ENCODE assay signal across 8 cellular contexts in the genomic region with DNA sequence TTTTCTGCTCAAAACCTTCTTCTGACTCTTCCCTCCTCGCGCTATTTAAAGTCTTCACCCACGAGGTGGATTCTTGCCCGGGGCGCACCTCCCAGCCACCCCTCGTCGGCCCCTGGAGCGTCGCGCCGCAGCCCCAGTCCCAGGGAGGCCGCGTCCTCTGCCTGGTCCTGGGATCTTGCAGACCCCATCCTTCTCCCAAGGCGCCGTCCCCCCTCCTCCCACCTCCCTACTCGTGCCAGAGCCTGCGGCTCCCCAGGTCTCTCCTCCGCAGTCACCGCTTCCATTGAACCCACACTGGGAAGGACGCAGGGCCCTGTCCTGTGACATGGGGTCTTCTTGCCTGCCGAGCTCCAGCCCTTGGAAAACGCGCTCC. TPM values are rescaled to one million over a fixed set of nuclear protein-coding genes. Genes with fewer than 3 reads are reported as not detected.
DNase-seq lines count a peak whose midpoint lies in the region; ATAC-seq and TF ChIP-seq lines count a peak whose summit lies in the region.

No MANE protein-coding gene starts in this region.

- H3K27ac ChIP-seq in C4-2B (peak overlapping the region; percentile 86), OCI-LY1 (ENCODE audit: low read depth, low read length, poor library complexity, severe bottlenecking) (peak overlapping the region; percentile 40), duodenal mucosa (ENCODE audit: low read depth, low read length) (peak overlapping the region; percentile 89), upper lobe of left lung (peak overlapping the region; percentile 88 to 95 (median 89))

- no peak for TF ChIP-seq EP300 in upper lobe of left lung (IDR thresholded peaks at IDR 0.05)

- no peaks in the 10 kb centered on the region for H4K20me1 ChIP-seq in OCI-LY1 (ENCODE audit: insufficient read depth, low read length)

- 0 out of 2 replicates have a peak, but pooled peaks cover 3% of the 10 kb centered on the region for H3K79me2 ChIP-seq in OCI-LY1 (ENCODE audit: insufficient read depth, low read length)

- TF ChIP-seq POLR2A in upper lobe of left lung (IDR thresholded peaks at IDR 0.05), result no peak

- H3K27me3 ChIP-seq in OCI-LY1 (ENCODE audit: insufficient read depth, low read length) (no peaks in the 10 kb centered on the region), duodenal mucosa (ENCODE audit: control insufficient read depth in 1 of 2, insufficient read depth in 2 of 2, low read length in 2 of 2) (no peaks in the 10 kb centered on the region), upper lobe of left lung (no peaks in the 10 kb centered on the region)

- DNase-seq in memory B cell (ENCODE audit: low spot score in 2 of 2) (no peak), upper lobe of left lung (peak in 1 of 2 donors; percentile 77), NCI-H446 (lab: John Stamatoyannopoulos, UW) (no peak), NCI-H1105 treated with DMSO at 0.1 percent for 48 hours (lab: John Stamatoyannopoulos, UW) (no peak)

- peak overlapping the region; percentile 90 for H3K4me3 ChIP-seq in OCI-LY1 (ENCODE audit: low read depth, low read length, poor library complexity, severe bottlenecking)
- H3K4me3 ChIP-seq in duodenal mucosa (ENCODE audit: low read depth in 1 of 2, low read length in 2 of 2), result peak overlapping the region; percentile 96 to 98
- H3K4me3 ChIP-seq in upper lobe of left lung, result peak overlapping the region; percentile 76 to 81 (median 77)

- H3K9me3 Mint-ChIP-seq in memory B cell, result peaks cover 3% of the 10 kb centered on the region

- H3K4me2 ChIP-seq in OCI-LY1 (ENCODE audit: low read length), result peak overlapping the region; percentile 78

- H3K9ac ChIP-seq in OCI-LY1 (ENCODE audit: low read length) (peak overlapping the region; percentile 80), duodenal mucosa (ENCODE audit: low read depth in 1 of 2, low read length in 2 of 2) (peak overlapping the region; percentile 79 to 94)

- H3K27ac Mint-ChIP-seq in memory B cell, result peak overlapping the region; percentile 97

- peaks cover 14% of the 10 kb centered on the region for H3K36me3 Mint-ChIP-seq in memory B cell

- H3K9me3 ChIP-seq in OCI-LY1 (ENCODE audit: low read length) (peaks cover 4% of the 10 kb centered on the region; the same call in 1 of the 2 replicates), duodenal mucosa (ENCODE audit: control insufficient read depth in 1 of 2, low read length in 2 of 2) (peaks cover 5 to 9% of the 10 kb centered on the region in 2 donors), upper lobe of left lung (peaks cover 0 to 5% (median 2%) of the 10 kb centered on the region in 4 donors)

- TF ChIP-seq CTCF in C4-2B (conservative IDR thresholded peaks at IDR 0.05), result no peak
- TF ChIP-seq CTCF in OCI-LY1 (IDR thresholded peaks at IDR 0.05; ENCODE audit: low read length), result no peak
- TF ChIP-seq CTCF in upper lobe of left lung (IDR thresholded peaks at IDR 0.05), result no peak

- no peaks in the 10 kb centered on the region for H3F3A ChIP-seq in OCI-LY1 (ENCODE audit: insufficient read depth, low read length)

- peak overlapping the region; percentile 99 for H3K4me3 Mint-ChIP-seq in memory B cell

- H3K4me1 Mint-ChIP-seq in memory B cell, result peaks cover 14% of the 10 kb centered on the region

- no peaks in the 10 kb centered on the region for H3K9me2 ChIP-seq in OCI-LY1 (ENCODE audit: low read depth, low read length)

- H2AFZ ChIP-seq in OCI-LY1 (ENCODE audit: low read length), result no peak overlapping the region

- peak; percentile 10 for ATAC-seq in GM21717 (IDR thresholded peaks at IDR 0.05; ENCODE audit: unreplicated experiment)
- no peak for ATAC-seq in memory B cell (ENCODE audit: low read depth)
- ATAC-seq in upper lobe of left lung (ENCODE audit: low FRiP score in 2 of 2), result peak; percentile 21 to 41

- no peaks in the 10 kb centered on the region for H3K27me3 Mint-ChIP-seq in memory B cell

- H3K36me3 ChIP-seq in OCI-LY1 (ENCODE audit: insufficient read depth, low read length) (peaks cover 23% of the 10 kb centered on the region), duodenal mucosa (ENCODE audit: control insufficient read depth in 1 of 2, insufficient read depth in 2 of 2, low read length in 2 of 2) (peaks cover 1 to 3% of the 10 kb centered on the region in 2 donors), upper lobe of left lung (peaks cover 0 to 4% (median under 1%) of the 10 kb centered on the region in 4 donors)

- WGBS in upper lobe of left lung, 2 donors, result 0 to 4% methylated on average over 8 to 21 of the region's 23 CpGs

- H3K4me1 ChIP-seq in OCI-LY1 (ENCODE audit: insufficient read depth, low read length, severe bottlenecking), result peaks cover 14% of the 10 kb centered on the region
- peaks cover 0 to 8% of the 10 kb centered on the region in 2 donors for H3K4me1 ChIP-seq in duodenal mucosa (ENCODE audit: control insufficient read depth in 1 of 2, insufficient read depth in 2 of 2, low read length in 2 of 2)
- H3K4me1 ChIP-seq in upper lobe of left lung, result peaks cover 10 to 18% (median 13%) of the 10 kb centered on the region in 4 donors

RNA-seq across cellular contexts. Expression of gene ZNF808, which starts 0.5 kb away (rescaled TPM):
- 10 to 100 TPM; 12.6 to 63.9 (median 25.3) TPM for total RNA-seq in upper lobe of left lung

RNA-seq across cellular contexts. Expression of gene ZNF701, which starts 42.1 kb away (rescaled TPM):
- 10 to 100 TPM in 5 of 6 donors, 1 to 10 TPM in 1; 6.8 to 25.3 (median 16.0) TPM for total RNA-seq in upper lobe of left lung
